ENCODE assay signal across 9 cellular contexts in genomic region chr3:44995142-44995770, GRCh38. TPM values are rescaled to one million over a fixed set of nuclear protein-coding genes. Genes with fewer than 3 reads are reported as not detected.
A peak's percentile ranks its signal among the peaks of the same experiment; 100 is the strongest.
DNase-seq lines count a peak whose midpoint lies in the region; ATAC-seq and TF ChIP-seq lines count a peak whose summit lies in the region.
"Had no signal": no experiment of that assay in that cellular context is flagged by ENCODE, and none has a peak within 500 bp of the region (broad histone marks: within the 10 kb centered on the region; RNA-seq: fewer than 3 reads in every experiment).

No MANE protein-coding gene starts in this region.

- TF ChIP-seq CTCF in breast epithelium (IDR thresholded peaks at IDR 0.05), result no peak

- intact Hi-C loops in breast epithelium (cut with DNase I; ENCODE audit: low total_unique reads), result no loop called here

- no peak for ATAC-seq in CD4-positive, CD25-positive, alpha-beta regulatory T cell (ENCODE audit: low read depth in 2 of 2)
- ATAC-seq in memory B cell (ENCODE audit: low read depth), result no peak

- no peak for TF ChIP-seq POLR2A in breast epithelium (IDR thresholded peaks at IDR 0.05)

- no peak overlapping the region for H3K27ac ChIP-seq in CD4-positive, CD25-positive, alpha-beta regulatory T cell (ENCODE audit: insufficient read depth, low read length, poor library complexity, severe bottlenecking)
- H3K27ac ChIP-seq in breast epithelium, result peak overlapping the region; percentile 40 to 80

- H3K36me3 Mint-ChIP-seq in CD4-positive, CD25-positive, alpha-beta regulatory T cell, result peaks cover 18% of the 10 kb centered on the region
- H3K36me3 Mint-ChIP-seq in memory B cell, result peaks cover 27% of the 10 kb centered on the region
- H3K36me3 Mint-ChIP-seq in activated CD4-positive, alpha-beta memory T cell treated with anti-CD3 and anti-CD28 coated beads, Interleukin-2, amount 10 ng/mL, durations not matched to agents 7 days and 5 days (ENCODE audit: low read depth), result peaks cover 63% of the 10 kb centered on the region

- no peaks in the 10 kb centered on the region for H3K27me3 ChIP-seq in CD4-positive, CD25-positive, alpha-beta regulatory T cell (ENCODE audit: control insufficient read depth, insufficient read depth, low read length)
- H3K27me3 ChIP-seq in breast epithelium, result no peaks in the 10 kb centered on the region

- CTCF ChIA-PET in activated CD4-positive, alpha-beta memory T cell treated with anti-CD3 and anti-CD28 coated beads, Interleukin-2, amount 10 ng/mL, durations not matched to agents 7 days and 5 days (lab: Charles Lee), result interaction anchor here (0.6 to 1.3 kb wide), 2 partner anchors 42 to 71 kb away, joined by 3 read pairs; no protein-coding TSS in a partner anchor

- H3K9me3 ChIP-seq in CD4-positive, CD25-positive, alpha-beta regulatory T cell (ENCODE audit: control insufficient read depth in 2 of 2, low read length in 2 of 2), result no peaks in the 10 kb centered on the region
- no peaks in the 10 kb centered on the region for H3K9me3 ChIP-seq in breast epithelium

- H3K27me3 Mint-ChIP-seq in CD4-positive, CD25-positive, alpha-beta regulatory T cell, result no peaks in the 10 kb centered on the region
- H3K27me3 Mint-ChIP-seq in memory B cell, result no peaks in the 10 kb centered on the region
- no peaks in the 10 kb centered on the region for H3K27me3 Mint-ChIP-seq in activated CD4-positive, alpha-beta memory T cell treated with anti-CD3 and anti-CD28 coated beads, Interleukin-2, amount 10 ng/mL, durations not matched to agents 7 days and 5 days

- peaks cover 57% of the 10 kb centered on the region for H3K36me3 ChIP-seq in CD4-positive, CD25-positive, alpha-beta regulatory T cell (ENCODE audit: control insufficient read depth, insufficient read depth, low read length)
- H3K36me3 ChIP-seq in breast epithelium, result no peaks in the 10 kb centered on the region

- H3K4me3 Mint-ChIP-seq in CD4-positive, CD25-positive, alpha-beta regulatory T cell, result no peak overlapping the region
- H3K4me3 Mint-ChIP-seq in memory B cell, result no peak overlapping the region
- H3K4me3 Mint-ChIP-seq in activated CD4-positive, alpha-beta memory T cell treated with anti-CD3 and anti-CD28 coated beads, Interleukin-2, amount 10 ng/mL, durations not matched to agents 7 days and 5 days, result no peak overlapping the region

- POLR2A ChIA-PET in activated CD4-positive, alpha-beta memory T cell treated with anti-CD3 and anti-CD28 coated beads, Interleukin-2, amount 10 ng/mL, durations not matched to agents 7 days and 5 days (lab: Charles Lee), result interaction anchor here (2.3 kb wide), 1 partner anchor 10 kb away, joined by 7 read pairs; no protein-coding TSS in a partner anchor

- H3K4me1 Mint-ChIP-seq in CD4-positive, CD25-positive, alpha-beta regulatory T cell, result peaks cover 8 to 38% (median 28%) of the 10 kb centered on the region in 4 donors
- peaks cover 9% of the 10 kb centered on the region for H3K4me1 Mint-ChIP-seq in memory B cell
- peaks cover 25% of the 10 kb centered on the region for H3K4me1 Mint-ChIP-seq in activated CD4-positive, alpha-beta memory T cell treated with anti-CD3 and anti-CD28 coated beads, Interleukin-2, amount 10 ng/mL, durations not matched to agents 7 days and 5 days

- no peak for DNase-seq in CD4-positive, CD25-positive, alpha-beta regulatory T cell
- DNase-seq in NCI-H1105 (lab: John Stamatoyannopoulos, UW) (peak; percentile 51), breast epithelium (ENCODE audit: low spot score in 2 of 2) (no peak), memory B cell (ENCODE audit: low spot score in 2 of 2) (no peak), HT-29 (ENCODE audit: low spot score) (no peak), iPS-NIHi11 (ENCODE audit: low spot score) (no peak), NOMO-1 treated with dmso at 0.1 percent for 144 hours (lab: John Stamatoyannopoulos, UW; ENCODE audit: unreplicated experiment) (no peak)
- DNase-seq in activated CD4-positive, alpha-beta memory T cell treated with anti-CD3 and anti-CD28 coated beads, Interleukin-2, amount 10 ng/mL, durations not matched to agents 7 days and 5 days, result no peak
- DNase-seq: activated CD4-positive, alpha-beta T cell treated with anti-CD3 and anti-CD28 coated beads for 48 hours had no signal

- H3K27ac Mint-ChIP-seq in CD4-positive, CD25-positive, alpha-beta regulatory T cell, result peak overlapping the region in 2 of 3 donors; percentile 74 to 83
- peak overlapping the region; percentile 8 for H3K27ac Mint-ChIP-seq in memory B cell
- no peak overlapping the region for H3K27ac Mint-ChIP-seq in activated CD4-positive, alpha-beta memory T cell treated with anti-CD3 and anti-CD28 coated beads, Interleukin-2, amount 10 ng/mL, durations not matched to agents 7 days and 5 days

- H3K4me3 ChIP-seq in CD4-positive, CD25-positive, alpha-beta regulatory T cell (ENCODE audit: low read depth, low read length), result no peak overlapping the region
- no peak overlapping the region for H3K4me3 ChIP-seq in breast epithelium

- no peaks in the 10 kb centered on the region for H3K9me3 Mint-ChIP-seq in CD4-positive, CD25-positive, alpha-beta regulatory T cell
- no peaks in the 10 kb centered on the region for H3K9me3 Mint-ChIP-seq in memory B cell
- no peaks in the 10 kb centered on the region for H3K9me3 Mint-ChIP-seq in activated CD4-positive, alpha-beta memory T cell treated with anti-CD3 and anti-CD28 coated beads, Interleukin-2, amount 10 ng/mL, durations not matched to agents 7 days and 5 days

- no peaks in the 10 kb centered on the region for H3K4me1 ChIP-seq in CD4-positive, CD25-positive, alpha-beta regulatory T cell (ENCODE audit: control insufficient read depth, insufficient read depth, low read length, poor library complexity, severe bottlenecking)
- no peaks in the 10 kb centered on the region for H3K4me1 ChIP-seq in breast epithelium

RNA-seq across cellular contexts. Expression of gene EXOSC7, which starts 19.2 kb away (rescaled TPM):
- 32.8 TPM for total RNA-seq in CD4-positive, CD25-positive, alpha-beta regulatory T cell
- 10 to 100 TPM; 42.5 to 51.7 (median 43.7) TPM for polyA plus RNA-seq in CD4-positive, CD25-positive, alpha-beta regulatory T cell
- total RNA-seq in breast epithelium, result 10 to 100 TPM; 39.0 to 54.9 (median 43.0) TPM
- total RNA-seq in HT-29 (2014; rRNA removed; shearing (Covaris generic)), result 35.2 and 45.8 TPM in 2 replicates
- 10 to 100 TPM; 38.0 to 40.8 TPM for total RNA-seq in activated CD4-positive, alpha-beta memory T cell treated with anti-CD3 and anti-CD28 coated beads, Interleukin-2, amount 10 ng/mL, durations not matched to agents 7 days and 5 days

RNA-seq across cellular contexts. Expression of gene ZDHHC3, which starts 19.3 kb away (rescaled TPM):
- total RNA-seq in CD4-positive, CD25-positive, alpha-beta regulatory T cell, result 55.8 TPM
- 10 to 100 TPM; 36.8 to 45.3 (median 39.7) TPM for polyA plus RNA-seq in CD4-positive, CD25-positive, alpha-beta regulatory T cell
- 100 to 1,000 TPM in 1 of 3 donors, 10 to 100 TPM in 2; 69.5 to 120 (median 71.9) TPM for total RNA-seq in breast epithelium
- total RNA-seq in HT-29 (2014; rRNA removed; shearing (Covaris generic)), result 136 and 145 TPM in 2 replicates
- 10 to 100 TPM; 46.6 to 51.6 TPM for total RNA-seq in activated CD4-positive, alpha-beta memory T cell treated with anti-CD3 and anti-CD28 coated beads, Interleukin-2, amount 10 ng/mL, durations not matched to agents 7 days and 5 days

RNA-seq across cellular contexts. Expression of gene CLEC3B, which starts 30.8 kb away (rescaled TPM):
- total RNA-seq in CD4-positive, CD25-positive, alpha-beta regulatory T cell, result 0.99 TPM
- under 1 TPM in 1 of 4 donors, not detected in 3; 0.29 TPM for polyA plus RNA-seq in CD4-positive, CD25-positive, alpha-beta regulatory T cell
- total RNA-seq in breast epithelium, result 100 to 1,000 TPM in 1 of 3 donors, 10 to 100 TPM in 2; 18.3 to 479 (median 55.7) TPM
- total RNA-seq in HT-29 (2014; rRNA removed; shearing (Covaris generic)), result not detected in 2 replicates
- total RNA-seq in activated CD4-positive, alpha-beta memory T cell treated with anti-CD3 and anti-CD28 coated beads, Interleukin-2, amount 10 ng/mL, durations not matched to agents 7 days and 5 days, result not detected
